In genomic region chr6:158773581-158774449, GRCh38 we compare ENCODE assay signal across 13 cellular contexts. TPM values are rescaled to one million over a fixed set of nuclear protein-coding genes. Genes with fewer than 3 reads are reported as not detected.
DNase-seq lines count a peak whose midpoint lies in the region; ATAC-seq lines count a peak whose summit lies in the region.
"Had no signal": no experiment of that assay in that cellular context is flagged by ENCODE, and none has a peak within 500 bp of the region (broad histone marks: within the 10 kb centered on the region; RNA-seq: fewer than 3 reads in every experiment).

No MANE protein-coding gene starts in this region.

- H3K36me3 Mint-ChIP-seq in activated T-cell treated with anti-CD3 and anti-CD28 coated beads, Interleukin-2, amount 50 U/mL, for 72 hours (ENCODE audit: insufficient read depth in 2 of 2) = peaks cover 23 to 44% of the 10 kb centered on the region in 2 donors
- peaks cover 100% of the 10 kb centered on the region for H3K36me3 Mint-ChIP-seq in activated T-helper 17 cell treated with anti-CD3 and anti-CD28 coated beads, Interleukin-2, amount 50 U/mL, for 72 hours (ENCODE audit: low read depth)
- H3K36me3 Mint-ChIP-seq in stimulated activated memory B cell treated with anti-CD40 and anti-IgM and Interleukin-4, amounts not matched to agents 10 μg/mL and 1 μg/mL and 100 μg/mL, for 72 hours = peaks cover 79% of the 10 kb centered on the region

- no peak for ATAC-seq in activated T-cell treated with anti-CD3 and anti-CD28 coated beads, Interleukin-2, amount 50 U/mL, for 72 hours (replicated peaks in 1 of 2)
- ATAC-seq in activated T-helper 17 cell treated with anti-CD3 and anti-CD28 coated beads, Interleukin-2, amount 50 U/mL, for 72 hours (replicated peaks) = no peak
- no peak for ATAC-seq in stimulated activated memory B cell treated with anti-CD40 and anti-IgM and Interleukin-4, amounts not matched to agents 10 μg/mL and 1 μg/mL and 100 μg/mL, for 72 hours

- H3K27me3 Mint-ChIP-seq in activated T-cell treated with anti-CD3 and anti-CD28 coated beads, Interleukin-2, amount 50 U/mL, for 72 hours (ENCODE audit: low read depth) = no peaks in the 10 kb centered on the region
- H3K27me3 Mint-ChIP-seq in activated T-helper 17 cell treated with anti-CD3 and anti-CD28 coated beads, Interleukin-2, amount 50 U/mL, for 72 hours = no peaks in the 10 kb centered on the region
- no peaks in the 10 kb centered on the region for H3K27me3 Mint-ChIP-seq in stimulated activated memory B cell treated with anti-CD40 and anti-IgM and Interleukin-4, amounts not matched to agents 10 μg/mL and 1 μg/mL and 100 μg/mL, for 72 hours

- H3K27ac ChIP-seq in layer of hippocampus (ENCODE audit: low read depth, low read length) = peak overlapping the region; percentile 66
- H3K27ac ChIP-seq: thoracic aorta had no signal

- no peak overlapping the region for H3K4me3 Mint-ChIP-seq in activated T-cell treated with anti-CD3 and anti-CD28 coated beads, Interleukin-2, amount 50 U/mL, for 72 hours
- no peak overlapping the region for H3K4me3 Mint-ChIP-seq in activated T-helper 17 cell treated with anti-CD3 and anti-CD28 coated beads, Interleukin-2, amount 50 U/mL, for 72 hours
- H3K4me3 Mint-ChIP-seq in stimulated activated memory B cell treated with anti-CD40 and anti-IgM and Interleukin-4, amounts not matched to agents 10 μg/mL and 1 μg/mL and 100 μg/mL, for 72 hours = no peak overlapping the region
- H3K4me3 Mint-ChIP-seq: HFFc6 had no signal

- H3K4me1 Mint-ChIP-seq in activated T-cell treated with anti-CD3 and anti-CD28 coated beads, Interleukin-2, amount 50 U/mL, for 72 hours (ENCODE audit: low read depth) = peaks cover 73% of the 10 kb centered on the region
- H3K4me1 Mint-ChIP-seq in activated T-helper 17 cell treated with anti-CD3 and anti-CD28 coated beads, Interleukin-2, amount 50 U/mL, for 72 hours = peaks cover 35% of the 10 kb centered on the region
- H3K4me1 Mint-ChIP-seq in stimulated activated memory B cell treated with anti-CD40 and anti-IgM and Interleukin-4, amounts not matched to agents 10 μg/mL and 1 μg/mL and 100 μg/mL, for 72 hours = peaks cover 27% of the 10 kb centered on the region

- no peaks in the 10 kb centered on the region for H3K9me3 Mint-ChIP-seq in activated T-cell treated with anti-CD3 and anti-CD28 coated beads, Interleukin-2, amount 50 U/mL, for 72 hours
- H3K9me3 Mint-ChIP-seq in activated T-helper 17 cell treated with anti-CD3 and anti-CD28 coated beads, Interleukin-2, amount 50 U/mL, for 72 hours = no peaks in the 10 kb centered on the region
- H3K9me3 Mint-ChIP-seq in stimulated activated memory B cell treated with anti-CD40 and anti-IgM and Interleukin-4, amounts not matched to agents 10 μg/mL and 1 μg/mL and 100 μg/mL, for 72 hours = no peaks in the 10 kb centered on the region
- H3K9me3 Mint-ChIP-seq: HFFc6 had no signal

- DNase-seq in activated T-cell treated with anti-CD3 and anti-CD28 coated beads, Interleukin-2, amount 50 U/mL, for 72 hours = no peak
- DNase-seq in activated T-cell treated with anti-CD3 and anti-CD28 coated beads for 4 hours (no peak), amygdala (lab: John Stamatoyannopoulos, UW) (no peak), NCI-H2107 (lab: John Stamatoyannopoulos, UW) (no peak), hippocampal formation (lab: John Stamatoyannopoulos, UW) (no peak)
- DNase-seq: HFFc6; MM.1S; NCI-H524 treated with DMSO at 0.1 percent for 48 hours; stimulated activated CD4-positive, alpha-beta T cell treated with anti-CD3 and anti-CD28 coated beads, Interleukin-4, amount 100 ng/mL, for 1 hour had no signal

- no peaks in the 10 kb centered on the region for H3K27me3 ChIP-seq in layer of hippocampus (ENCODE audit: control insufficient read depth, insufficient read depth, low read length)

- H3K27ac Mint-ChIP-seq in activated T-cell treated with anti-CD3 and anti-CD28 coated beads, Interleukin-2, amount 50 U/mL, for 72 hours = peak overlapping the region; percentile 90
- H3K27ac Mint-ChIP-seq in activated T-helper 17 cell treated with anti-CD3 and anti-CD28 coated beads, Interleukin-2, amount 50 U/mL, for 72 hours = peak overlapping the region; percentile 75
- peak overlapping the region; percentile 45 for H3K27ac Mint-ChIP-seq in stimulated activated memory B cell treated with anti-CD40 and anti-IgM and Interleukin-4, amounts not matched to agents 10 μg/mL and 1 μg/mL and 100 μg/mL, for 72 hours

RNA-seq across cellular contexts. Expression of gene EZR, which starts 45.4 kb away (rescaled TPM):
- total RNA-seq in activated T-cell treated with anti-CD3 and anti-CD28 coated beads, Interleukin-2, amount 50 U/mL, for 72 hours = 100 to 1,000 TPM; 167 to 177 TPM
- total RNA-seq in activated T-helper 17 cell treated with anti-CD3 and anti-CD28 coated beads, Interleukin-2, amount 50 U/mL, for 72 hours = 100 to 1,000 TPM; 159 to 212 TPM
